Comparison of ENCODE assay signal across 1 cellular context in genomic region chr9:135441105-135442038, GRCh38.
TF ChIP-seq lines count a peak whose summit lies in the region.
"Not testable (repeated sequence)": the region's sequence is repeated elsewhere in the genome, so short reads cannot be mapped to it uniquely, and the experiment has no call there.

No MANE protein-coding gene starts in this region.

TF ChIP-seq in K562, 482 proteins besides CTCF, POLR2A, EP300 and RAD21 (continues in another document):
- TF ChIP-seq NFE2 (IDR thresholded peaks at IDR 0.05; ENCODE audit: low read depth) (0 out of 2 replicates have a peak, but pooled peaks have one; percentile 14), ETV1 (tag; conservative IDR thresholded peaks at IDR 0.05; ENCODE audit: low read depth) (peak; percentile 37; the same call in 1 of the 2 replicates), NR2C1 (tag; IDR thresholded peaks at IDR 0.05) (peak; percentile 68), NCOA1 (IDR thresholded peaks at IDR 0.05; ENCODE audit: low read depth) (0 out of 2 replicates have a peak, but pooled peaks have one; percentile 28), MNT (conservative IDR thresholded peaks at IDR 0.05) (peak; percentile 33 to 47; a peak in 1 of 4 replicates), DPF2 (IDR thresholded peaks at IDR 0.05) (peak; percentile 63), TCF3 (CRISPR knock-in tag; IDR thresholded peaks at IDR 0.05) (peak; percentile 67), KLF16 (IDR thresholded peaks at IDR 0.05) (0 out of 2 replicates have a peak, but pooled peaks have one; percentile 28), ATF3 (IDR thresholded peaks at IDR 0.05) (peak; percentile 29), KDM5B (IDR thresholded peaks at IDR 0.05; ENCODE audit: insufficient replicate concordance, low read depth, low read length) (peak; percentile 39), NEUROD1 (IDR thresholded peaks at IDR 0.05; ENCODE audit: borderline replicate concordance, low read depth, low read length, partially characterized antibody) (peak; percentile 35), NR4A1 (CRISPR knock-in tag; IDR thresholded peaks at IDR 0.05) (peak; percentile 15; the same call in 1 of the 2 replicates), NR4A1 (tag; IDR thresholded peaks at IDR 0.05) (peak; percentile 90), CLOCK (CRISPR knock-in tag; IDR thresholded peaks at IDR 0.05; ENCODE audit: borderline replicate concordance) (0 out of 2 replicates have a peak, but pooled peaks have one; percentile 15), ETV5 (CRISPR knock-in tag; IDR thresholded peaks at IDR 0.05; ENCODE audit: low read depth) (peak; percentile 53), DDX20 (tag; IDR thresholded peaks at IDR 0.05; ENCODE audit: low read depth) (0 out of 2 replicates have a peak, but pooled peaks have one; percentile 52), ID3 (tag; IDR thresholded peaks at IDR 0.05) (peak; percentile 86), RCOR1 (IDR thresholded peaks at IDR 0.05; ENCODE audit: borderline replicate concordance in 1 of 2, low read depth in 2 of 2, low read length in 2 of 2) (0 out of 4 replicates have a peak, but pooled peaks of 1 of the 2 experiments have one; percentile 24), BACH1 (tag; IDR thresholded peaks at IDR 0.05) (peak; percentile 48; the same call in 1 of the 2 replicates), ARNT (IDR thresholded peaks at IDR 0.05) (0 out of 4 replicates have a peak, but pooled peaks of 1 of the 2 experiments have one; percentile 21), HIVEP1 (CRISPR knock-in tag; IDR thresholded peaks at IDR 0.05) (0 out of 2 replicates have a peak, but pooled peaks have one; percentile 34), EHMT2 (IDR thresholded peaks at IDR 0.05) (peak; percentile 44; the same call in 1 of the 2 replicates), ZNF197 (CRISPR knock-in tag; IDR thresholded peaks at IDR 0.05; ENCODE audit: low read depth) (0 out of 2 replicates have a peak, but pooled peaks have one; percentile 66), ARID4B (CRISPR knock-in tag; IDR thresholded peaks at IDR 0.05) (peak; percentile 43; the same call in 1 of the 2 replicates), ZNF511 (CRISPR knock-in tag; IDR thresholded peaks at IDR 0.05) (0 out of 2 replicates have a peak, but pooled peaks have one; percentile 34), CREB3 (tag; conservative IDR thresholded peaks at IDR 0.05; ENCODE audit: low read depth) (peak; percentile 84), ZNF239 (CRISPR knock-in tag; IDR thresholded peaks at IDR 0.05) (peak; percentile 21; the same call in 1 of the 2 replicates), PTRF (tag; IDR thresholded peaks at IDR 0.05) (peak; percentile 74), SMARCE1 (IDR thresholded peaks at IDR 0.05) (peak; percentile 63; the same call in 1 of the 2 replicates), HMBOX1 (IDR thresholded peaks at IDR 0.05) (peak; percentile 92), ZNF639 (CRISPR knock-in tag; conservative IDR thresholded peaks at IDR 0.05 in 1 of 2, IDR thresholded peaks at IDR 0.05 in 1 of 2) (peak in 1 of 2 experiments; percentile 91; a peak in 2 of 4 replicates), DEAF1 (CRISPR knock-in tag; IDR thresholded peaks at IDR 0.05) (0 out of 2 replicates have a peak, but pooled peaks have one; percentile 5), SMAD1 (IDR thresholded peaks at IDR 0.05; ENCODE audit: low read depth, low read length, partially characterized antibody) (peak; percentile 38), PYGO2 (tag; IDR thresholded peaks at IDR 0.05) (0 out of 2 replicates have a peak, but pooled peaks have one; percentile 30), ZBTB12 (CRISPR knock-in tag; IDR thresholded peaks at IDR 0.05) (0 out of 2 replicates have a peak, but pooled peaks have one; percentile 17), CXXC5 (CRISPR knock-in tag; IDR thresholded peaks at IDR 0.05) (peak; percentile 62), ZNF175 (CRISPR knock-in tag; IDR thresholded peaks at IDR 0.05; ENCODE audit: low read depth) (0 out of 2 replicates have a peak, but pooled peaks have one; percentile 37), POLR2AphosphoS5 (IDR thresholded peaks at IDR 0.05; ENCODE audit: control insufficient read depth, insufficient read depth, low read depth, low read length) (0 out of 2 replicates have a peak, but pooled peaks have one; percentile 35)
- TF ChIP-seq NR2C1 (IDR thresholded peaks at IDR 0.05); ATF3 (CRISPR knock-in tag; conservative IDR thresholded peaks at IDR 0.05); ID3 (CRISPR knock-in tag; IDR thresholded peaks at IDR 0.05): not testable (repeated sequence)
